In the genomic region with DNA sequence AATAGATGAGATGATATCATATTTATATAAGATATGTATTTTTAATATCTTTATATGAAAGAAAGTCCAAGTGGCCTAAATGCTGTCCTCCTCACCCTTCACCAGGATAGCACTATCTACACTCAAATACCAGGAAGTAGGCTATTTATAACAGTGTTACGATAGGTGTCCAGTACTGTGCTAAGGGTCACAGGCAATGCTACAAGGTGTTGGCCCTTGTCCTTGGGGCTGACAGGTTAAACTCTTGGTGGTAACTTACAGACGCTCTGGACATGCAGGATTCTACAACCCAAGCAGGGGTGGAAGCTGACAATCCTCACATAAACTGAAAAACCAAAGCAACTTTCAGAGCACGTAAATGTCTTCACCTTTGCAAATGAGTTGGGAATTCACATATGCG, we compare ENCODE assay signal across 19 cellular contexts. TPM values are rescaled to one million over a fixed set of nuclear protein-coding genes. Genes with fewer than 3 reads are reported as not detected.
DNase-seq lines count a peak whose midpoint lies in the region; ATAC-seq and TF ChIP-seq lines count a peak whose summit lies in the region.
"Had no signal": no experiment of that assay in that cellular context is flagged by ENCODE, and none has a peak within 500 bp of the region (broad histone marks: within the 10 kb centered on the region; RNA-seq: fewer than 3 reads in every experiment).

No MANE protein-coding gene starts in this region.

- H3K36me3 ChIP-seq in left ventricle myocardium inferior = no peaks in the 10 kb centered on the region
- H3K36me3 ChIP-seq in mucosa of descending colon (ENCODE audit: low read depth) = no peaks in the 10 kb centered on the region
- no peaks in the 10 kb centered on the region for H3K36me3 ChIP-seq in effector memory CD4-positive, alpha-beta T cell (ENCODE audit: control insufficient read depth, insufficient read depth, low read length)
- no peaks in the 10 kb centered on the region for H3K36me3 ChIP-seq in GM23338 (ENCODE audit: insufficient read depth)
- H3K36me3 ChIP-seq: BE2C had no signal

- 0 out of 2 replicates have a peak, but pooled peaks cover 3% of the 10 kb centered on the region for H4K20me1 ChIP-seq in GM23338 (replicated peaks; ENCODE audit: insufficient read depth)

- no peaks in the 10 kb centered on the region for H3K36me3 Mint-ChIP-seq in GM23338 (ENCODE audit: low read depth)

- no peaks in the 10 kb centered on the region for H3F3A ChIP-seq in GM23338 (replicated peaks; ENCODE audit: low read depth)

- no peaks in the 10 kb centered on the region for H3K27me3 ChIP-seq in left ventricle myocardium inferior (ENCODE audit: low read depth)
- H3K27me3 ChIP-seq in effector memory CD4-positive, alpha-beta T cell (replicated peaks; ENCODE audit: control insufficient read depth, insufficient read depth, low read length, poor library complexity, severe bottlenecking) = no peaks in the 10 kb centered on the region
- H3K27me3 ChIP-seq in GM23338 (ENCODE audit: insufficient read depth) = no peaks in the 10 kb centered on the region
- H3K27me3 ChIP-seq: BE2C had no signal

- DNase-seq in Right ventricle myocardium inferior (ENCODE audit: missing footprints) (no peak), cardiac septum (ENCODE audit: low spot score) (no peak), left ventricle myocardium inferior (no peak), mucosa of descending colon (no peak), COLO829 (ENCODE audit: low spot score) (no peak), GM23338 (ENCODE audit: low spot score) (no peak)
- no peak for DNase-seq in stimulated activated naive CD8-positive, alpha-beta T cell treated with anti-CD3 and anti-CD28 coated beads, Interleukin-15, amount 100 ng/mL, for 72 hours
- DNase-seq in effector memory CD4-positive, alpha-beta T cell = no peak
- DNase-seq: BE2C; CD4-positive, alpha-beta T cell; GDM1; HCEC 1CT; KBM-7; NCI-H1436; NCI-H2029; NCI-H774; SHP77 had no signal

- ATAC-seq in Right ventricle myocardium inferior (peak; percentile 88), mucosa of descending colon (peak; percentile 86), GM23338 (no peak)
- ATAC-seq in stimulated activated naive CD8-positive, alpha-beta T cell treated with anti-CD3 and anti-CD28 coated beads, Interleukin-15, amount 100 ng/mL, for 72 hours = no peak
- ATAC-seq: GM12878 had no signal

- H3K4me3 ChIP-seq in left ventricle myocardium inferior (peak overlapping the region; percentile 2), mucosa of descending colon (no peak overlapping the region), GM23338 (no peak overlapping the region)
- H3K4me3 ChIP-seq in effector memory CD4-positive, alpha-beta T cell (ENCODE audit: insufficient read depth, low read depth, low read length, poor library complexity, severe bottlenecking) = no peak overlapping the region
- H3K4me3 ChIP-seq: GM12878 had no signal

- no peak overlapping the region for H3K4me3 Mint-ChIP-seq in stimulated activated naive CD8-positive, alpha-beta T cell treated with anti-CD3 and anti-CD28 coated beads, Interleukin-15, amount 100 ng/mL, for 72 hours
- H3K4me3 Mint-ChIP-seq in GM23338 = no peak overlapping the region
- H3K4me3 Mint-ChIP-seq: CD4-positive, alpha-beta T cell had no signal

- H3K27ac Mint-ChIP-seq in stimulated activated naive CD8-positive, alpha-beta T cell treated with anti-CD3 and anti-CD28 coated beads, Interleukin-15, amount 100 ng/mL, for 72 hours = no peak overlapping the region
- no peak overlapping the region for H3K27ac Mint-ChIP-seq in GM23338
- H3K27ac Mint-ChIP-seq: CD4-positive, alpha-beta T cell had no signal

- H3K4me1 Mint-ChIP-seq in stimulated activated naive CD8-positive, alpha-beta T cell treated with anti-CD3 and anti-CD28 coated beads, Interleukin-15, amount 100 ng/mL, for 72 hours = peaks cover 28% of the 10 kb centered on the region
- peaks cover 8% of the 10 kb centered on the region for H3K4me1 Mint-ChIP-seq in GM23338

- no peaks in the 10 kb centered on the region for H3K27me3 Mint-ChIP-seq in stimulated activated naive CD8-positive, alpha-beta T cell treated with anti-CD3 and anti-CD28 coated beads, Interleukin-15, amount 100 ng/mL, for 72 hours
- no peaks in the 10 kb centered on the region for H3K27me3 Mint-ChIP-seq in GM23338 (ENCODE audit: insufficient read depth, low read depth, poor library complexity)
- H3K27me3 Mint-ChIP-seq: CD4-positive, alpha-beta T cell had no signal

- H3K27ac ChIP-seq in left ventricle myocardium inferior (replicated peaks) (peak overlapping the region; percentile 90), GM23338 (ENCODE audit: low read depth) (no peak overlapping the region)
- H3K27ac ChIP-seq in effector memory CD4-positive, alpha-beta T cell (ENCODE audit: insufficient read depth, low read length, poor library complexity, severe bottlenecking) = no peak overlapping the region
- H3K27ac ChIP-seq: 22Rv1 had no signal

- 0 out of 2 replicates have a peak, but pooled peaks cover 5% of the 10 kb centered on the region for H3K79me2 ChIP-seq in GM23338 (replicated peaks; ENCODE audit: insufficient read depth)

- no peaks in the 10 kb centered on the region for H3K9me2 ChIP-seq in GM23338 (ENCODE audit: insufficient read depth)

- H3K9me3 Mint-ChIP-seq in stimulated activated naive CD8-positive, alpha-beta T cell treated with anti-CD3 and anti-CD28 coated beads, Interleukin-15, amount 100 ng/mL, for 72 hours = no peaks in the 10 kb centered on the region
- no peaks in the 10 kb centered on the region for H3K9me3 Mint-ChIP-seq in GM23338
- H3K9me3 Mint-ChIP-seq: CD4-positive, alpha-beta T cell had no signal

- H3K4me2 ChIP-seq in GM23338 = no peak overlapping the region

- H2AFZ ChIP-seq in GM23338 = no peak overlapping the region

- H3K4me1 ChIP-seq in left ventricle myocardium inferior (peaks cover 82% of the 10 kb centered on the region), mucosa of descending colon (ENCODE audit: low read depth) (no peaks in the 10 kb centered on the region), GM23338 (ENCODE audit: insufficient read depth) (0 out of 2 replicates have a peak, but pooled peaks cover 3% of the 10 kb centered on the region)
- H3K4me1 ChIP-seq in effector memory CD4-positive, alpha-beta T cell (ENCODE audit: control insufficient read depth, insufficient read depth, low read length, poor library complexity, severe bottlenecking) = peaks cover 7% of the 10 kb centered on the region
- H3K4me1 ChIP-seq: BE2C had no signal

- intact Hi-C loops in Right ventricle myocardium inferior (cut with DNase I) (no loop called here), cardiac septum (cut with DNase I) (no loop called here), left ventricle myocardium inferior (cut with micrococcal nuclease) (no loop called here), mucosa of descending colon (cut with DNase I, micrococcal nuclease) (no loop called here)

- H3K9me3 ChIP-seq in left ventricle myocardium inferior (replicated peaks) (no peaks in the 10 kb centered on the region), mucosa of descending colon (no peaks in the 10 kb centered on the region)
- no peaks in the 10 kb centered on the region for H3K9me3 ChIP-seq in effector memory CD4-positive, alpha-beta T cell (ENCODE audit: control insufficient read depth, low read length)
- H3K9me3 ChIP-seq: BE2C had no signal

- TF ChIP-seq CTCF in left ventricle myocardium inferior (IDR thresholded peaks at IDR 0.05; ENCODE audit: borderline replicate concordance) = no peak
- no peak for TF ChIP-seq CTCF in mucosa of descending colon (IDR thresholded peaks at IDR 0.05)
- TF ChIP-seq CTCF in GM23338 (conservative IDR thresholded peaks at IDR 0.05; ENCODE audit: low read depth in 2 of 2) = no peak

TF ChIP-seq in GM23338, 12 proteins besides CTCF, POLR2A, EP300 and RAD21 (continues in another document):
- no peak for TF ChIP-seq POLR2AphosphoS5 (IDR thresholded peaks at IDR 0.05; ENCODE audit: low read depth)
- no peak for TF ChIP-seq JUNB (IDR thresholded peaks at IDR 0.05; ENCODE audit: unreplicated experiment)
- TF ChIP-seq EZH2phosphoT487 (IDR thresholded peaks at IDR 0.05; ENCODE audit: unreplicated experiment) = no peak
- no peak for TF ChIP-seq ZNF331 (CRISPR knock-in tag; IDR thresholded peaks at IDR 0.05; ENCODE audit: low read depth)
- TF ChIP-seq NANOG (IDR thresholded peaks at IDR 0.05; ENCODE audit: borderline replicate concordance) = no peak
- TF ChIP-seq, protein P1, sequence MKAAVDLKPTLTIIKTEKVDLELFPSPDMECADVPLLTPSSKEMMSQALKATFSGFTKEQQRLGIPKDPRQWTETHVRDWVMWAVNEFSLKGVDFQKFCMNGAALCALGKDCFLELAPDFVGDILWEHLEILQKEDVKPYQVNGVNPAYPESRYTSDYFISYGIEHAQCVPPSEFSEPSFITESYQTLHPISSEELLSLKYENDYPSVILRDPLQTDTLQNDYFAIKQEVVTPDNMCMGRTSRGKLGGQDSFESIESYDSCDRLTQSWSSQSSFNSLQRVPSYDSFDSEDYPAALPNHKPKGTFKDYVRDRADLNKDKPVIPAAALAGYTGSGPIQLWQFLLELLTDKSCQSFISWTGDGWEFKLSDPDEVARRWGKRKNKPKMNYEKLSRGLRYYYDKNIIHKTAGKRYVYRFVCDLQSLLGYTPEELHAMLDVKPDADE (IDR thresholded peaks at IDR 0.05) = no peak
- no peak for TF ChIP-seq CREB1 (CRISPR knock-in tag; IDR thresholded peaks at IDR 0.05; ENCODE audit: low read depth)
- no peak for TF ChIP-seq ZNF114 (CRISPR knock-in tag; IDR thresholded peaks at IDR 0.05)
- no peak for TF ChIP-seq EZH2 (IDR thresholded peaks at IDR 0.05; ENCODE audit: low read depth, unreplicated experiment)

RNA-seq across cellular contexts. Expression of gene NCEH1, which starts 22.3 kb away (rescaled TPM):
- total RNA-seq in Right ventricle myocardium inferior (60.4 TPM), cardiac septum (18.5 TPM), left ventricle myocardium inferior (58.6 TPM), mucosa of descending colon (10 to 100 TPM; 21.5 to 63.9 (median 53.3) TPM)
- 4.2 and 4.9 TPM in 2 replicates for total RNA-seq in GM23338 (2014; rRNA removed; shearing (Covaris generic))
- 1.5 and 1.8 TPM in 2 replicates for polyA plus RNA-seq in GM23338 (2016; fragmentation: Nextera tagmentation; extraction: Ambion mirVana)

Comparison
In these comparisons a context has a peak if more than half of its experiments do, and no peak if none do; other contexts are left out.
1. ATAC-seq: peak in Right ventricle myocardium inferior (single experiment) and mucosa of descending colon (single experiment); none in stimulated activated naive CD8-positive, alpha-beta T cell treated with anti-CD3 and anti-CD28 coated beads, Interleukin-15, amount 100 ng/mL, for 72 hours (single experiment) and GM23338 (single experiment).